Comparison of ENCODE assay signal across 8 cellular contexts in genomic region chr1:19113362-19114092, GRCh38.
DNase-seq lines count a peak whose midpoint lies in the region; ATAC-seq and TF ChIP-seq lines count a peak whose summit lies in the region.

No MANE protein-coding gene starts in this region.

- no peak overlapping the region for H3K27ac ChIP-seq in neural progenitor cell

- peaks cover 41% of the 10 kb centered on the region for H3K36me3 Mint-ChIP-seq in HFFc6 (ENCODE audit: low read depth)
- peaks cover 13% of the 10 kb centered on the region for H3K36me3 Mint-ChIP-seq in T-helper 17 cell (ENCODE audit: low read depth)
- H3K36me3 Mint-ChIP-seq in chondrocyte (ENCODE audit: low read depth) = peaks cover 59% of the 10 kb centered on the region
- peaks cover 32% of the 10 kb centered on the region for H3K36me3 Mint-ChIP-seq in neural progenitor cell

- ATAC-seq in T-helper 17 cell (peak; percentile 45), GM18517 (IDR thresholded peaks at IDR 0.05; ENCODE audit: unreplicated experiment) (no peak), HG02571 (IDR thresholded peaks at IDR 0.05; ENCODE audit: unreplicated experiment) (no peak), HG03457 (IDR thresholded peaks at IDR 0.05; ENCODE audit: unreplicated experiment) (no peak)

- no peak overlapping the region for H3K9ac ChIP-seq in neural progenitor cell

- no peak overlapping the region for H3K4me2 ChIP-seq in neural progenitor cell

- no peak overlapping the region for H3K4me3 ChIP-seq in neural progenitor cell

- H2AFZ ChIP-seq in neural progenitor cell (replicated peaks) = no peak overlapping the region

- no peaks in the 10 kb centered on the region for H3K4me1 Mint-ChIP-seq in HFFc6 (ENCODE audit: low read depth)
- H3K4me1 Mint-ChIP-seq in T-helper 17 cell = no peaks in the 10 kb centered on the region
- H3K4me1 Mint-ChIP-seq in chondrocyte (ENCODE audit: low read depth) = no peaks in the 10 kb centered on the region
- H3K4me1 Mint-ChIP-seq in neural progenitor cell = no peaks in the 10 kb centered on the region

- DNase-seq in D341Med (ENCODE audit: low spot score) = peak; percentile 64
- peak; percentile 16 for DNase-seq in HFFc6
- DNase-seq in T-helper 17 cell = no peak
- DNase-seq in chondrocyte (ENCODE audit: low spot score) = no peak
- peak; percentile 39 for DNase-seq in neural progenitor cell (ENCODE audit: low spot score)

- no peaks in the 10 kb centered on the region for H3K79me2 ChIP-seq in neural progenitor cell (ENCODE audit: low read depth)

- H3K27me3 Mint-ChIP-seq in HFFc6 (ENCODE audit: insufficient read depth) = no peaks in the 10 kb centered on the region; the same call in none of the 2 replicates
- H3K27me3 Mint-ChIP-seq in T-helper 17 cell = no peaks in the 10 kb centered on the region
- no peaks in the 10 kb centered on the region for H3K27me3 Mint-ChIP-seq in chondrocyte (ENCODE audit: low read depth)
- no peaks in the 10 kb centered on the region for H3K27me3 Mint-ChIP-seq in neural progenitor cell (ENCODE audit: insufficient read depth, low read depth)

- H3K27me3 ChIP-seq in neural progenitor cell = no peaks in the 10 kb centered on the region

- H3F3A ChIP-seq in neural progenitor cell (ENCODE audit: low read depth) = peaks cover 4% of the 10 kb centered on the region

- H3K4me3 Mint-ChIP-seq in HFFc6 = no peak overlapping the region
- no peak overlapping the region for H3K4me3 Mint-ChIP-seq in T-helper 17 cell
- H3K4me3 Mint-ChIP-seq in chondrocyte (ENCODE audit: unreplicated experiment) = no peak overlapping the region
- no peak overlapping the region for H3K4me3 Mint-ChIP-seq in neural progenitor cell

- no peaks in the 10 kb centered on the region for H4K20me1 ChIP-seq in neural progenitor cell (ENCODE audit: low read depth)

- H3K36me3 ChIP-seq in neural progenitor cell = peaks cover 6% of the 10 kb centered on the region

- TF ChIP-seq CTCF in HFFc6 (IDR thresholded peaks at IDR 0.05) (peak; percentile 72), chondrocyte (IDR thresholded peaks at IDR 0.05) (peak; percentile 72), neural progenitor cell (IDR thresholded peaks at IDR 0.05) (peak; percentile 35)

- no peaks in the 10 kb centered on the region for H3K9me3 Mint-ChIP-seq in HFFc6
- H3K9me3 Mint-ChIP-seq in chondrocyte (ENCODE audit: low read depth) = no peaks in the 10 kb centered on the region
- no peaks in the 10 kb centered on the region for H3K9me3 Mint-ChIP-seq in neural progenitor cell

- H3K4me1 ChIP-seq in neural progenitor cell = no peaks in the 10 kb centered on the region

- H3K27ac Mint-ChIP-seq in HFFc6 (no peak overlapping the region), T-helper 17 cell (no peak overlapping the region), chondrocyte (ENCODE audit: unreplicated experiment) (peak overlapping the region; percentile 45), neural progenitor cell (no peak overlapping the region)

- H3K9me3 ChIP-seq in T-helper 17 cell (ENCODE audit: control insufficient read depth, low read length, poor library complexity, severe bottlenecking) (no peaks in the 10 kb centered on the region), neural progenitor cell (ENCODE audit: low read depth) (no peaks in the 10 kb centered on the region)

Comparison
In these comparisons a context has a peak if more than half of its experiments do, and no peak if none do; other contexts are left out.
1. DNase-seq: peak in D341Med (single experiment), HFFc6 (single experiment) and neural progenitor cell (single experiment); none in T-helper 17 cell (0 of 3) and chondrocyte (single experiment).
2. Peak in every context shown above with its lines, with median percentiles within 50 percentile points of each other: CTCF ChIP-seq.